30 cellular contexts compared by ENCODE assay signal in the genomic region with DNA sequence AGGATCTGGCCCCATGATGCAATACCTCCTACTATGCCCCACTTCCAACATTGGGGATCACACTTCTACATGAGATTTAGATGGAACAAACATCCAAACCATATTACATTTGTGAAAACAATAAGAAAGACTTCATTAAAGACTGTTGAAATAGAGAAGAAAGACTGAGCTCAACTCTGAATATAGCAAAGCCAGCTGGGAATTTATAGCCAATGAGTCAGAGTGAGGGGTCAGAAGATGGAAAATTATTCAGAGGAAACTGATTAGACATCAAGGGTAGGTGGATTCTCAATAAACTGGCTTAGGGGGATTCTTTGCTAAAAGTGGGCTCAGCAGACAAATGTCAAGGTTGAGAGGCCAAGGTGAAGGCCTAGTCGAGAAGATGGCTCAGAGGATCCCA.
"Had no signal": no experiment of that assay in that cellular context is flagged by ENCODE, and none has a peak within 500 bp of the region (broad histone marks: within the 10 kb centered on the region; RNA-seq: fewer than 3 reads in every experiment).

No MANE protein-coding gene starts in this region.

- H3K27me3 ChIP-seq: cardiac muscle cell, SJSA1 had no signal

- DNase-seq: activated B cell treated with CpG ODN at 0.5 μM for 24 hours; activated CD4-positive, alpha-beta memory T cell treated with anti-CD3 and anti-CD28 coated beads for 36 hours; activated CD4-positive, alpha-beta T cell treated with anti-CD3 and anti-CD28 coated beads for 4 hours; activated CD4-positive, alpha-beta T cell treated with anti-CD3 and anti-CD28 coated beads, Interleukin-2, amount 50 U/mL, for 1 hour; activated CD4-positive, CD25-positive, alpha-beta regulatory T cell treated with anti-CD3 and anti-CD28 coated beads, Interleukin-2, amount 50 U/mL, for 72 hours; activated CD8-positive, alpha-beta memory T cell treated with anti-CD3 and anti-CD28 coated beads, Interleukin-2, amount 50 U/mL, for 48 hours; activated effector memory CD4-positive, alpha-beta T cell treated with Interleukin-2 at 50 U/mL for 16 hours; activated naive CD4-positive, alpha-beta T cell treated with anti-CD3 and anti-CD28 coated beads, Interleukin-2, amount 10 ng/mL, durations not matched to agents 7 days and 5 days; activated T-cell treated with anti-CD3 and anti-CD28 coated beads, Interleukin-2, amount 50 U/mL, for 48 hours; amniotic stem cell; aorta; NCI-H1105; NCI-H1417 treated with DMSO at 0.1 percent for 48 hours; NCI-H187 treated with DMSO at 0.1 percent for 48 hours; NCI-H2081; NCI-H2171 treated with DMSO at 0.1 percent for 48 hours; NCI-H2227 treated with DMSO at 0.1 percent for 48 hours; NCI-H446; NCI-H510A treated with DMSO at 0.1 percent for 48 hours; NCI-H69; SHP77 treated with DMSO at 0.1 percent for 48 hours; SK-N-SH; T-helper 2 cell; T-helper 9 cell had no signal

- H3K4me3 Mint-ChIP-seq: activated B cell treated with CpG ODN at 0.5 μM for 24 hours; activated CD4-positive, alpha-beta memory T cell treated with anti-CD3 and anti-CD28 coated beads for 36 hours; activated naive CD4-positive, alpha-beta T cell treated with anti-CD3 and anti-CD28 coated beads, Interleukin-2, amount 10 ng/mL, durations not matched to agents 7 days and 5 days; activated naive CD8-positive, alpha-beta T cell; central memory CD8-positive, alpha-beta T cell had no signal

- H3K4me1 ChIP-seq: SJSA1 had no signal

- H3K9me3 Mint-ChIP-seq: activated B cell treated with CpG ODN at 0.5 μM for 24 hours; activated CD4-positive, alpha-beta memory T cell treated with anti-CD3 and anti-CD28 coated beads for 36 hours; activated naive CD4-positive, alpha-beta T cell treated with anti-CD3 and anti-CD28 coated beads, Interleukin-2, amount 10 ng/mL, durations not matched to agents 7 days and 5 days; central memory CD8-positive, alpha-beta T cell had no signal

- H3K9ac ChIP-seq: SK-N-SH had no signal

- H3K9me2 ChIP-seq: SK-N-SH had no signal

- H3K27ac ChIP-seq: cardiac muscle cell, SJSA1, VCaP had no signal

- H3K27me3 Mint-ChIP-seq: activated B cell treated with CpG ODN at 0.5 μM for 24 hours; activated naive CD8-positive, alpha-beta T cell; central memory CD8-positive, alpha-beta T cell had no signal

- H3K4me2 ChIP-seq: SK-N-SH had no signal

- H3K36me3 Mint-ChIP-seq: activated CD4-positive, alpha-beta memory T cell treated with anti-CD3 and anti-CD28 coated beads for 36 hours; activated naive CD4-positive, alpha-beta T cell treated with anti-CD3 and anti-CD28 coated beads, Interleukin-2, amount 10 ng/mL, durations not matched to agents 7 days and 5 days; activated naive CD8-positive, alpha-beta T cell had no signal

- ATAC-seq: Panc1 had no signal

- H3K9me3 ChIP-seq: SJSA1, SK-N-SH had no signal

- H3K27ac Mint-ChIP-seq: activated B cell treated with CpG ODN at 0.5 μM for 24 hours; activated CD4-positive, alpha-beta memory T cell treated with anti-CD3 and anti-CD28 coated beads for 36 hours; activated naive CD4-positive, alpha-beta T cell treated with anti-CD3 and anti-CD28 coated beads, Interleukin-2, amount 10 ng/mL, durations not matched to agents 7 days and 5 days; activated naive CD8-positive, alpha-beta T cell had no signal

- H3K36me3 ChIP-seq: cardiac muscle cell, SJSA1 had no signal

- H3K4me3 ChIP-seq: cardiac muscle cell, SJSA1 had no signal
